ENCODE assay signal across 18 cellular contexts in genomic region chr13:29494520-29494919, GRCh38.
"Had no signal": no experiment of that assay in that cellular context is flagged by ENCODE, and none has a peak within 500 bp of the region (broad histone marks: within the 10 kb centered on the region; RNA-seq: fewer than 3 reads in every experiment).

No MANE protein-coding gene starts in this region.

- H3K27ac ChIP-seq: PC-9, SJSA1, SK-N-MC had no signal

- H2AFZ ChIP-seq: PC-9 had no signal

- H3K27me3 ChIP-seq: MG63, SJSA1 had no signal

- H3K9me3 ChIP-seq: MG63, SJSA1 had no signal

- H3K4me3 ChIP-seq: MG63, PC-9, SJSA1, SK-N-MC had no signal

- DNase-seq: MG63, NCI-H1092 treated with DMSO at 0.1 percent for 48 hours, NCI-H1436, NCI-H187, NCI-H2029, NCI-H2081 treated with DMSO at 0.1 percent for 48 hours, NCI-H2171, NCI-H226, NCI-H446, NCI-H510A, NCI-H524 treated with DMSO at 0.1 percent for 48 hours, NCI-H69, NCI-H774, PC-9, Right ventricle myocardium superior, SW 1271 had no signal

- H3K36me3 ChIP-seq: MG63, SJSA1 had no signal
